16 cellular contexts compared by ENCODE assay signal in the genomic region with DNA sequence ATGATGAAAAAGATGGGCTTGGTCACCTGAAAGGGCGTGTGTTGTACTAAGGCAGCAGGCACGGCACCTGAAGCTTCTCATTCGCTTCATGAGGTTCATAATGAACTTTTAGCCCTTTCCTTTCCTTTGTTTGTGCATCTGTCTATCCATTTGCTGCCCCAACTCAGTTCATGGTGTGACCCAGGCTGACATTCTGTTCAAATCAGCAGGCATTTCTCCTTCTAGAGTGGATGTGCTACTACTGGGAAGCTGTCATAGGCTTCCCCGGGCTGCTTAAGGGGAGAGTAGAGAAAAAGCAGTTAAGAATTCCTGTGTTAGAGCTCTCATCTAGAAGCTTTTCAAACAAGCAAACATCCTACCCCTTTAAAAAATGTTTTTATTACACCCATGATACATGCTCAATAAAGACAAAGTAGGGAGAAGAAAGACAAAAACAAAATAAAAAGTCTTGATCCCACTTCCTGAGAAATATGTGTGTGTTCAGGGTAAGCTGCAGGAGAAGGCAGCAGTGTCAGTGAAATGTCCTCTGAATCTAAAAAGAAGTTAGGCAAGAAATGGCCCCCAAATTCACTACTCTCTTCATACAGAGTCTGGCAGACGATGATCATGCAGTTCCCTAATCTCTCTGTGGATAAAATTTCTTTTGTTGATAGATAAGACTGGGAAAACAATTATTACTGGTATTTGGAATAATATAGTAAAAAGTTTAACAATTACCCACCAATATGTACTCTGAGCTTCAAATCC.
DNase-seq lines count a peak whose midpoint lies in the region; ATAC-seq, FAIRE-seq and TF ChIP-seq lines count a peak whose summit lies in the region.
"Had no signal": no experiment of that assay in that cellular context is flagged by ENCODE, and none has a peak within 500 bp of the region (broad histone marks: within the 10 kb centered on the region; RNA-seq: fewer than 3 reads in every experiment).

No MANE protein-coding gene starts in this region.

- 28 to 32% methylated on average over 4 of the region's 5 CpGs for WGBS in ectodermal cell, 2 experiments
- 57 to 70% (median 65%) methylated on average over 5 of the region's 5 CpGs for WGBS in small intestine, 3 donors

- H2AFZ ChIP-seq in osteoblast (ENCODE audit: low read length): peak overlapping the region; percentile 4

- H3K4me3 ChIP-seq in ectodermal cell (ENCODE audit: insufficient read depth, low read depth, low read length) (no peak overlapping the region), osteoblast (ENCODE audit: insufficient read depth, low read length) (no peak overlapping the region), small intestine (ENCODE audit: low read depth in 1 of 2, low read length in 2 of 2) (no peak overlapping the region)
- H3K4me3 ChIP-seq: gastroesophageal sphincter, pancreas had no signal

- H3K9me3 ChIP-seq in ectodermal cell (ENCODE audit: control insufficient read depth, low read length) (no peaks in the 10 kb centered on the region), osteoblast (ENCODE audit: low read depth, low read length) (no peaks in the 10 kb centered on the region), small intestine (ENCODE audit: control insufficient read depth, low read depth) (no peaks in the 10 kb centered on the region)
- H3K9me3 ChIP-seq: gastroesophageal sphincter, pancreas had no signal

- ATAC-seq in omental fat pad (ENCODE audit: low FRiP score): no peak
- ATAC-seq: gastroesophageal sphincter had no signal

- H3K27ac ChIP-seq in ectodermal cell (ENCODE audit: insufficient read depth, low read depth, low read length, poor library complexity, severe bottlenecking) (peak overlapping the region; percentile 98), osteoblast (ENCODE audit: low read depth, low read length) (peak overlapping the region; percentile 81), small intestine (ENCODE audit: low read depth in 1 of 2, low read length in 1 of 2) (no peak overlapping the region)
- H3K27ac ChIP-seq: C4-2B, gastroesophageal sphincter, pancreas had no signal

- peaks cover 44% of the 10 kb centered on the region for H3K4me1 ChIP-seq in ectodermal cell (ENCODE audit: control insufficient read depth, insufficient read depth, low read length)
- H3K4me1 ChIP-seq in osteoblast (ENCODE audit: insufficient read depth, low read length): peaks cover 28% of the 10 kb centered on the region
- no peaks in the 10 kb centered on the region for H3K4me1 ChIP-seq in small intestine (ENCODE audit: control insufficient read depth in 2 of 2, insufficient read depth in 1 of 2, low read depth in 1 of 2, low read length in 1 of 2)
- H3K4me1 ChIP-seq: gastroesophageal sphincter, pancreas had no signal

- TF ChIP-seq CTCF in osteoblast (IDR thresholded peaks at IDR 0.05; ENCODE audit: extremely low read depth, low read depth, low read length) (no peak), omental fat pad (IDR thresholded peaks at IDR 0.05) (no peak)

- H3K79me2 ChIP-seq in osteoblast (ENCODE audit: insufficient read depth, low read length): no peaks in the 10 kb centered on the region

- H3K36me3 ChIP-seq in ectodermal cell (ENCODE audit: control insufficient read depth, insufficient read depth, low read length) (no peaks in the 10 kb centered on the region), osteoblast (ENCODE audit: insufficient read depth, low read length) (no peaks in the 10 kb centered on the region), small intestine (ENCODE audit: control insufficient read depth in 2 of 2, insufficient read depth in 2 of 2, low read length in 2 of 2) (no peaks in the 10 kb centered on the region)
- H3K36me3 ChIP-seq: gastroesophageal sphincter, pancreas had no signal

- no peaks in the 10 kb centered on the region for H4K20me1 ChIP-seq in osteoblast (ENCODE audit: insufficient read depth, low read length)

- H3K4me2 ChIP-seq in osteoblast (ENCODE audit: insufficient read depth, low read length): peak overlapping the region; percentile 65

- no peak for FAIRE-seq in small intestine (lab: Jason Lieb, UNC)
- FAIRE-seq: endothelial cell of umbilical vein, pancreas had no signal

- DNase-seq in EH (ENCODE audit: low read depth) (peak; percentile 41), NCI-H69 (lab: John Stamatoyannopoulos, UW) (peak; percentile 96), osteoblast (ENCODE audit: insufficient read length, low spot score, missing footprints) (peak; percentile 43), small intestine (no peak), NCI-H2227 (lab: John Stamatoyannopoulos, UW; ENCODE audit: unreplicated experiment) (no peak), omental fat pad (ENCODE audit: low spot score) (no peak)
- DNase-seq in central memory CD4-positive, alpha-beta T cell: no peak
- DNase-seq: DMS79; midbrain; NCI-H1417 treated with DMSO at 0.1 percent for 48 hours; pancreas; stimulated activated naive CD4-positive, alpha-beta T cell treated with Interleukin-2 at 50 U/mL for 16 hours had no signal

- H3K27me3 ChIP-seq in ectodermal cell (ENCODE audit: control insufficient read depth, insufficient read depth, low read length, poor library complexity, severe bottlenecking) (no peaks in the 10 kb centered on the region), osteoblast (ENCODE audit: insufficient read depth, low read length) (no peaks in the 10 kb centered on the region), small intestine (ENCODE audit: control insufficient read depth in 2 of 2, insufficient read depth in 2 of 2, low read length in 2 of 2) (no peaks in the 10 kb centered on the region)
- H3K27me3 ChIP-seq: gastroesophageal sphincter, pancreas had no signal

Comparison
In these comparisons a context has a peak if more than half of its experiments do, and no peak if none do; other contexts are left out.
1. DNase-seq: peak in EH (single experiment), NCI-H69 (single experiment) and osteoblast (single experiment); none in central memory CD4-positive, alpha-beta T cell (single experiment), small intestine (single experiment), NCI-H2227 (single experiment) and omental fat pad (single experiment).
2. H3K27ac ChIP-seq: peak in ectodermal cell (single experiment) and osteoblast (single experiment); none in small intestine (0 of 2).